ENCODE assay signal across 1 cellular context in the genomic region with DNA sequence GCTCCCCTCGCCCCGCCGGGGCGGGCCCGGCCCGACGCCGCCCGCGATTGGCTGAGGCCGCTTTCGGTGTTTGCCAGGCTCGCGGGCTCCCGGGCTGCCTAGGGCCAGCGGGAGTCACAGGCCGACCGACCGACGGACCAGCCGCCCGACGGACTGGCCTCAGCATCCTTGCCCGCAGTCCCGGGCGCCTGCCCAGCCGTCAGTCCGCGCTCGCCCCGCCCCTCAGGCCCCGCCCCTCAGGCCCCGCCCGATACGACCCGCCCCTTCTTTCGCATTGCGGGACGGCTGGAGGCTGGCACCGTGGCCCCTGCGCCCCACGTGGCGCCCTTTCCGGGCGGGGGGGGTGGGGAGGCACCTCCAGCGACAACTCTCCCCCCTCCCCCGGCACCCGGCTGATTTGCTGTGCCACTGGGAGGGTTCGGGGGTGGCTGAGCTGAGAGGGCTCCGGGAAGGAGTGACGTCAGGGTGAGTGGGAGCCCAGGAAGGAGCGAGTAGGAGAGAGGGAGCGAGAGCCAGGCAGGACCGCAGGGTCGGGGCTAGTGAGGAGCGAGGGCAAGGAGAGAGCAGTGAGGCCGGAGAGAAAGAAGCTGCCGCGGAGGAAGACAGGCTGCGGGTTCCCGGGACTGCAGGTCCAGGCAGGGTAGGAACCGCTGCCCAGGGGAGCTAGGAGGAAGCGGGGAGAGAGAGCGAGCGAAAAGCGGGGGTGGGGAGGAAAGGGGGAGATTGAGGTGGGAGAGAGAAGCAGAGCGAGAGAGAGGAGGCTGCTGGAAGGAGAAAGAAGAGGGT.
TF ChIP-seq lines count a peak whose summit lies in the region.

A gene with protein sequence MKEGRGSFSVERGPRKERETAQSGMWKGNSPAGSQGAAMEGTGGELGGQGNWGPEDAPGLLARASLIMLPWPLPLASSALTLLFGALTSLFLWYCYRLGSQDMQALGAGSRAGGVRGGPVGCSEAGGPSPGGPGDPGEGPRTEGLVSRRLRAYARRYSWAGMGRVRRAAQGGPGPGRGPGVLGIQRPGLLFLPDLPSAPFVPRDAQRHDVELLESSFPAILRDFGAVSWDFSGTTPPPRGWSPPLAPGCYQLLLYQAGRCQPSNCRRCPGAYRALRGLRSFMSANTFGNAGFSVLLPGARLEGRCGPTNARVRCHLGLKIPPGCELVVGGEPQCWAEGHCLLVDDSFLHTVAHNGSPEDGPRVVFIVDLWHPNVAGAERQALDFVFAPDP (plus strand): TSS at position 387 of the 786 bp plus-strand sequence. CDS start 484 bp downstream, outside the sequence.

TF ChIP-seq in IMR-90, 13 proteins besides CTCF, POLR2A, EP300 and RAD21 (continued from another document):
- TF ChIP-seq, protein P1, sequence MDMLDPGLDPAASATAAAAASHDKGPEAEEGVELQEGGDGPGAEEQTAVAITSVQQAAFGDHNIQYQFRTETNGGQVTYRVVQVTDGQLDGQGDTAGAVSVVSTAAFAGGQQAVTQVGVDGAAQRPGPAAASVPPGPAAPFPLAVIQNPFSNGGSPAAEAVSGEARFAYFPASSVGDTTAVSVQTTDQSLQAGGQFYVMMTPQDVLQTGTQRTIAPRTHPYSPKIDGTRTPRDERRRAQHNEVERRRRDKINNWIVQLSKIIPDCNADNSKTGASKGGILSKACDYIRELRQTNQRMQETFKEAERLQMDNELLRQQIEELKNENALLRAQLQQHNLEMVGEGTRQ (IDR thresholded peaks at IDR 0.05; ENCODE audit: low read depth, low read length), result peak; percentile 69
- peak; percentile 90 for TF ChIP-seq MAZ (IDR thresholded peaks at IDR 0.05; ENCODE audit: borderline replicate concordance, low read depth, low read length)
- TF ChIP-seq CEBPB (IDR thresholded peaks at IDR 0.05; ENCODE audit: low read depth, low read length), result no peak
- TF ChIP-seq BHLHE40 (IDR thresholded peaks at IDR 0.05; ENCODE audit: low read depth, low read length), result no peak
- TF ChIP-seq, protein P2, sequence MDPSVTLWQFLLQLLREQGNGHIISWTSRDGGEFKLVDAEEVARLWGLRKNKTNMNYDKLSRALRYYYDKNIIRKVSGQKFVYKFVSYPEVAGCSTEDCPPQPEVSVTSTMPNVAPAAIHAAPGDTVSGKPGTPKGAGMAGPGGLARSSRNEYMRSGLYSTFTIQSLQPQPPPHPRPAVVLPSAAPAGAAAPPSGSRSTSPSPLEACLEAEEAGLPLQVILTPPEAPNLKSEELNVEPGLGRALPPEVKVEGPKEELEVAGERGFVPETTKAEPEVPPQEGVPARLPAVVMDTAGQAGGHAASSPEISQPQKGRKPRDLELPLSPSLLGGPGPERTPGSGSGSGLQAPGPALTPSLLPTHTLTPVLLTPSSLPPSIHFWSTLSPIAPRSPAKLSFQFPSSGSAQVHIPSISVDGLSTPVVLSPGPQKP (IDR thresholded peaks at IDR 0.05; ENCODE audit: borderline replicate concordance, low read depth, low read length), result no peak
- TF ChIP-seq SMC3 (IDR thresholded peaks at IDR 0.05; ENCODE audit: low read depth, low read length), result no peak
- no peak for TF ChIP-seq RCOR1 (IDR thresholded peaks at IDR 0.05; ENCODE audit: insufficient replicate concordance, low read length)
- TF ChIP-seq RFX5 (IDR thresholded peaks at IDR 0.05; ENCODE audit: low read depth, low read length), result no peak
- peak; percentile 35; the same call in 1 of the 2 replicates for TF ChIP-seq MXI1 (IDR thresholded peaks at IDR 0.05; ENCODE audit: borderline replicate concordance, low read depth, low read length)
